Comparison of ENCODE assay signal across 8 cellular contexts in genomic region chr11:10302744-10303557, GRCh38. TPM values are rescaled to one million over a fixed set of nuclear protein-coding genes. Genes with fewer than 3 reads are reported as not detected.
DNase-seq lines count a peak whose midpoint lies in the region; ATAC-seq and TF ChIP-seq lines count a peak whose summit lies in the region.

No MANE protein-coding gene starts in this region.

- H3K27me3 ChIP-seq in rectal smooth muscle tissue (ENCODE audit: control insufficient read depth, insufficient read depth, low read length), result no peaks in the 10 kb centered on the region

- peaks cover 73% of the 10 kb centered on the region for H3K27me3 Mint-ChIP-seq in T-helper 1 cell treated with Interleukin-12 subunit alpha and Interleukin-12 subunit beta and Interleukin-4 antibody, amounts not matched to agents 30 μg/mL and 1 μg/mL, for 36 hours (ENCODE audit: low read depth)
- peaks cover 93% of the 10 kb centered on the region for H3K27me3 Mint-ChIP-seq in brain

- H3K4me3 Mint-ChIP-seq in T-helper 1 cell treated with Interleukin-12 subunit alpha and Interleukin-12 subunit beta and Interleukin-4 antibody, amounts not matched to agents 30 μg/mL and 1 μg/mL, for 36 hours, result peak overlapping the region; percentile 99
- H3K4me3 Mint-ChIP-seq in brain, result peak overlapping the region; percentile 91 to 100 (median 98)

- H3K36me3 Mint-ChIP-seq in T-helper 1 cell treated with Interleukin-12 subunit alpha and Interleukin-12 subunit beta and Interleukin-4 antibody, amounts not matched to agents 30 μg/mL and 1 μg/mL, for 36 hours (ENCODE audit: low read depth), result peaks cover 2% of the 10 kb centered on the region
- H3K36me3 Mint-ChIP-seq in brain, result peaks cover 8% of the 10 kb centered on the region

- H3K4me1 Mint-ChIP-seq in T-helper 1 cell treated with Interleukin-12 subunit alpha and Interleukin-12 subunit beta and Interleukin-4 antibody, amounts not matched to agents 30 μg/mL and 1 μg/mL, for 36 hours (ENCODE audit: low read depth), result peaks cover 41% of the 10 kb centered on the region
- peaks cover 42% of the 10 kb centered on the region for H3K4me1 Mint-ChIP-seq in brain

- peak overlapping the region; percentile 82 for H3K27ac Mint-ChIP-seq in T-helper 1 cell treated with Interleukin-12 subunit alpha and Interleukin-12 subunit beta and Interleukin-4 antibody, amounts not matched to agents 30 μg/mL and 1 μg/mL, for 36 hours
- peak overlapping the region; percentile 53 to 99 (median 92) for H3K27ac Mint-ChIP-seq in brain

- H3K9ac ChIP-seq in rectal smooth muscle tissue (ENCODE audit: low read length), result peak overlapping the region; percentile 79

- ATAC-seq in HG03135 (IDR thresholded peaks at IDR 0.05; ENCODE audit: unreplicated experiment) (no peak), HG03342 (IDR thresholded peaks at IDR 0.05; ENCODE audit: unreplicated experiment) (no peak)

- H3K9me3 Mint-ChIP-seq in T-helper 1 cell treated with Interleukin-12 subunit alpha and Interleukin-12 subunit beta and Interleukin-4 antibody, amounts not matched to agents 30 μg/mL and 1 μg/mL, for 36 hours, result no peaks in the 10 kb centered on the region
- H3K9me3 Mint-ChIP-seq in brain, result peaks cover 0 to under 1% (median 0%) of the 10 kb centered on the region in 5 experiments

- peak; percentile 27 for DNase-seq in DMS114 treated with DMSO at 0.1 percent for 48 hours (lab: John Stamatoyannopoulos, UW; ENCODE audit: unreplicated experiment)
- DNase-seq in HuH-7 (ENCODE audit: low spot score), result peak; percentile 36
- peak; percentile 25 to 58 for DNase-seq in hippocampal formation (lab: John Stamatoyannopoulos, UW)

- peak overlapping the region; percentile 82 for H3K27ac ChIP-seq in rectal smooth muscle tissue (ENCODE audit: low read depth, low read length)

- no peak for TF ChIP-seq CTCF in brain (conservative IDR thresholded peaks at IDR 0.05)

- H3K4me1 ChIP-seq in rectal smooth muscle tissue (ENCODE audit: control insufficient read depth, insufficient read depth, low read length), result peaks cover 11% of the 10 kb centered on the region

- no peaks in the 10 kb centered on the region for H3K36me3 ChIP-seq in rectal smooth muscle tissue (ENCODE audit: control insufficient read depth, insufficient read depth, low read length)

- peak overlapping the region; percentile 87 for H3K4me3 ChIP-seq in rectal smooth muscle tissue (ENCODE audit: low read length)

RNA-seq across cellular contexts. Expression of gene ADM, which starts 1.9 kb away (rescaled TPM):
- 7.8 TPM for polyA plus RNA-seq in brain (ENCODE audit: insufficient read depth, low read depth, low replicate concordance)

RNA-seq across cellular contexts. Expression of gene SBF2, which starts 8.9 kb away (rescaled TPM):
- polyA plus RNA-seq in brain (ENCODE audit: insufficient read depth, low read depth, low replicate concordance), result 13.1 TPM
